In the genomic region with DNA sequence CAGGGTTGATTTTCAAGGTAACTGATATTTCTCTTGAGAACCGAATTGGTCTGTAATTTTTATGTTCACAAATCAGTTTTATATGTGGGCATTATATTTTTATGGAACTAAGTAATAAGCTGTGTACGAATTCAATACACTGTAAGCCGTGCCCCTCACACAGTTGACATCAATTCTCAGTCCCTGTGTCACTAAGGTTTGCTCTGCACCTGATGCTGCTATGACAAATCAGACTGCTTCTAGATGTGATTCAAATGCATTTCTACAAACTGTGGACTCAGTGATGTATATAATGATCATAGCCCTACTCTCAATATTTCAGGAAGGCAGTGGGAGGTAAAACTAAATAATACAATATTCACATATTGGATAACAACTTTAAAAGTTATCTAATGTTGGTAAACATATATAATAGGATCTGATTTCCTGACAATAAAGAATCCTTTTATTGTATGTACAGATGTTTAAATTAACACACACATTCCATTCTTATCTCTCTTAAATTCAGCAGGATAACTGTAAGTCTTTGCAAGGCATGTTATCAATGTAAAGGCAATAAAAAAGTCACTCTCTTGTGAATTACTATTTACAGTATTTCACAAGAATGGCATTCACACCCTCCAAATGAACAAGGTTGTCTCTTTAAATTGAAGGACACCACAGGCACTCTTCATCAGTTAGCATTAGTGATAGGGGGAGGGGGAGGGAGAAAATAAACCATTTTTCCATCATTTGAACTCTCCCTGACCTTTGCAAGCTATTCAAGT, we compare ENCODE assay signal across 22 cellular contexts.
A peak's percentile ranks its signal among the peaks of the same experiment; 100 is the strongest.
DNase-seq lines count a peak whose midpoint lies in the region; ATAC-seq and TF ChIP-seq lines count a peak whose summit lies in the region.
"Had no signal": no experiment of that assay in that cellular context is flagged by ENCODE, and none has a peak within 500 bp of the region (broad histone marks: within the 10 kb centered on the region; RNA-seq: fewer than 3 reads in every experiment).

No MANE protein-coding gene starts in this region.

- no peaks in the 10 kb centered on the region for H3K27me3 ChIP-seq in hepatocyte
- H3K27me3 ChIP-seq in right lobe of liver = no peaks in the 10 kb centered on the region
- no peaks in the 10 kb centered on the region for H3K27me3 ChIP-seq in smooth muscle cell (ENCODE audit: low read depth)
- H3K27me3 ChIP-seq: BE2C; BLaER1 treated with 17β-estradiol and CSF1 and Interleukin-3, amounts not matched to agents 10 nM and 100 nM had no signal

- peaks cover 17% of the 10 kb centered on the region for H3K4me1 ChIP-seq in hepatocyte (ENCODE audit: insufficient read depth)
- peaks cover 0 to 19% (median 9%) of the 10 kb centered on the region in 4 donors for H3K4me1 ChIP-seq in right lobe of liver
- H3K4me1 ChIP-seq in smooth muscle cell (ENCODE audit: low read depth) = peaks cover 57% of the 10 kb centered on the region
- H3K4me1 ChIP-seq: A549; BLaER1 treated with 17β-estradiol and CSF1 and Interleukin-3, amounts not matched to agents 10 nM and 100 nM had no signal

- no peaks in the 10 kb centered on the region for H3K36me3 ChIP-seq in hepatocyte (replicated peaks; ENCODE audit: insufficient read depth, low read depth)
- H3K36me3 ChIP-seq in right lobe of liver = no peaks in the 10 kb centered on the region
- no peaks in the 10 kb centered on the region for H3K36me3 ChIP-seq in smooth muscle cell (ENCODE audit: low read depth)
- H3K36me3 ChIP-seq: BE2C; BLaER1 treated with 17β-estradiol and CSF1 and Interleukin-3, amounts not matched to agents 10 nM and 100 nM; HAP-1 had no signal

- no peak for TF ChIP-seq POLR2A in right lobe of liver (IDR thresholded peaks at IDR 0.05)

- no peaks in the 10 kb centered on the region for H3F3A ChIP-seq in smooth muscle cell (ENCODE audit: low read depth)

- ATAC-seq in right lobe of liver (peak in 1 of 4 donors; percentile 24), GM19455 (IDR thresholded peaks at IDR 0.05; ENCODE audit: unreplicated experiment) (no peak), HG03175 (IDR thresholded peaks at IDR 0.05; ENCODE audit: unreplicated experiment) (no peak)
- ATAC-seq: A549, GM12878 had no signal

- H2AFZ ChIP-seq in hepatocyte (no peak overlapping the region), smooth muscle cell (ENCODE audit: low read depth) (no peak overlapping the region)

- no peak for DNase-seq in HEK293T (ENCODE audit: extremely low spot score)
- DNase-seq in hepatocyte (ENCODE audit: low spot score) = no peak
- no peak for DNase-seq in right lobe of liver
- DNase-seq in smooth muscle cell (lab: John Stamatoyannopoulos, UW; ENCODE audit: unreplicated experiment) = no peak
- DNase-seq in NCI-H1436 treated with DMSO at 0.1 percent for 48 hours (lab: John Stamatoyannopoulos, UW) = no peak
- DNase-seq: 8988T; ACHN; AML-193; BE2C; CD4-positive, alpha-beta T cell; CD8-positive, alpha-beta memory T cell; DMS 273 treated with DMSO at 0.1 percent for 48 hours; DMS79; EL; GDM1; GOT3 had no signal

- H3K9me2 ChIP-seq in hepatocyte (replicated peaks; ENCODE audit: insufficient read depth) = no peaks in the 10 kb centered on the region

- H3K79me2 ChIP-seq in hepatocyte (no peaks in the 10 kb centered on the region), smooth muscle cell (ENCODE audit: low read depth) (peaks cover 8% of the 10 kb centered on the region)

- no peak overlapping the region for H3K9ac ChIP-seq in smooth muscle cell (ENCODE audit: low read depth)
- H3K9ac ChIP-seq: BLaER1 treated with 17β-estradiol and CSF1 and Interleukin-3, amounts not matched to agents 10 nM and 100 nM had no signal

- H3K27ac ChIP-seq in hepatocyte (peak overlapping the region; percentile 22), right lobe of liver (peak overlapping the region in 1 of 3 donors; percentile 29), smooth muscle cell (ENCODE audit: low read depth) (peak overlapping the region; percentile 93)
- H3K27ac ChIP-seq: A549; BLaER1 treated with 17β-estradiol and CSF1 and Interleukin-3, amounts not matched to agents 10 nM and 100 nM had no signal

- intact Hi-C loops in right lobe of liver (cut with DNase I) = no loop called here

- H4K20me1 ChIP-seq in hepatocyte (ENCODE audit: insufficient read depth, poor library complexity, severe bottlenecking) = no peaks in the 10 kb centered on the region
- H4K20me1 ChIP-seq in smooth muscle cell (ENCODE audit: low read depth) = no peaks in the 10 kb centered on the region
- H4K20me1 ChIP-seq: BLaER1 treated with 17β-estradiol and CSF1 and Interleukin-3, amounts not matched to agents 10 nM and 100 nM had no signal

- 66% methylated on average over 3 of the region's 3 CpGs for WGBS in hepatocyte (ENCODE audit: low lambda C conversion rate, missing lambda C conversion rate)
- 51% methylated on average over 3 of the region's 3 CpGs for WGBS in right lobe of liver (ENCODE audit: insufficient coverage, low coverage, low lambda C conversion rate, missing lambda C conversion rate)
- 89% methylated on average over 3 of the region's 3 CpGs for WGBS in smooth muscle cell (ENCODE audit: low lambda C conversion rate)

- CTCF ChIA-PET in HEK293T (lab: Yijun Ruan, JAX) = no interaction called here

- no peak for TF ChIP-seq CTCF in hepatocyte (IDR thresholded peaks at IDR 0.05; ENCODE audit: poor library complexity)
- no peak for TF ChIP-seq CTCF in right lobe of liver (IDR thresholded peaks at IDR 0.05)
- TF ChIP-seq CTCF in smooth muscle cell (IDR thresholded peaks at IDR 0.05; ENCODE audit: borderline replicate concordance, insufficient read depth, poor library complexity, severe bottlenecking) = no peak

- POLR2A ChIA-PET in HEK293T (lab: Yijun Ruan, JAX) = no interaction called here

- H3K4me2 ChIP-seq in hepatocyte (peak overlapping the region; percentile 25), smooth muscle cell (peak overlapping the region; percentile 49)
- H3K4me2 ChIP-seq: A549; BLaER1 treated with 17β-estradiol and CSF1 and Interleukin-3, amounts not matched to agents 10 nM and 100 nM had no signal

- H3K9me3 ChIP-seq in hepatocyte (ENCODE audit: low read depth) (no peaks in the 10 kb centered on the region), right lobe of liver (no peaks in the 10 kb centered on the region), smooth muscle cell (replicated peaks; ENCODE audit: low read depth) (no peaks in the 10 kb centered on the region)
- H3K9me3 ChIP-seq: A549, BE2C, HAP-1 had no signal

- H3K4me3 ChIP-seq in hepatocyte (no peak overlapping the region), right lobe of liver (peak overlapping the region in 2 of 3 donors; percentile 30 to 36), smooth muscle cell (no peak overlapping the region)
- H3K4me3 ChIP-seq: A549; BLaER1 treated with 17β-estradiol and CSF1 and Interleukin-3, amounts not matched to agents 10 nM and 100 nM; GM12878; HAP-1 had no signal

TF ChIP-seq in HEK293T, 16 proteins besides CTCF, POLR2A, EP300 and RAD21:
- TF ChIP-seq, protein P1, sequence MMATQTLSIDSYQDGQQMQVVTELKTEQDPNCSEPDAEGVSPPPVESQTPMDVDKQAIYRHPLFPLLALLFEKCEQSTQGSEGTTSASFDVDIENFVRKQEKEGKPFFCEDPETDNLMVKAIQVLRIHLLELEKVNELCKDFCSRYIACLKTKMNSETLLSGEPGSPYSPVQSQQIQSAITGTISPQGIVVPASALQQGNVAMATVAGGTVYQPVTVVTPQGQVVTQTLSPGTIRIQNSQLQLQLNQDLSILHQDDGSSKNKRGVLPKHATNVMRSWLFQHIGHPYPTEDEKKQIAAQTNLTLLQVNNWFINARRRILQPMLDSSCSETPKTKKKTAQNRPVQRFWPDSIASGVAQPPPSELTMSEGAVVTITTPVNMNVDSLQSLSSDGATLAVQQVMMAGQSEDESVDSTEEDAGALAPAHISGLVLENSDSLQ (IDR thresholded peaks at IDR 0.05) = peak; percentile 68
- TF ChIP-seq SP1 (IDR thresholded peaks at IDR 0.05) (no peak), FOXM1 (IDR thresholded peaks at IDR 0.05; ENCODE audit: borderline replicate concordance) (no peak)

Comparison
In these comparisons a context has a peak if more than half of its experiments do, and no peak if none do; other contexts are left out.
1. H3K4me3 ChIP-seq: peak in right lobe of liver (2 of 3); none in hepatocyte (single experiment) and smooth muscle cell (single experiment).